In the genomic region with DNA sequence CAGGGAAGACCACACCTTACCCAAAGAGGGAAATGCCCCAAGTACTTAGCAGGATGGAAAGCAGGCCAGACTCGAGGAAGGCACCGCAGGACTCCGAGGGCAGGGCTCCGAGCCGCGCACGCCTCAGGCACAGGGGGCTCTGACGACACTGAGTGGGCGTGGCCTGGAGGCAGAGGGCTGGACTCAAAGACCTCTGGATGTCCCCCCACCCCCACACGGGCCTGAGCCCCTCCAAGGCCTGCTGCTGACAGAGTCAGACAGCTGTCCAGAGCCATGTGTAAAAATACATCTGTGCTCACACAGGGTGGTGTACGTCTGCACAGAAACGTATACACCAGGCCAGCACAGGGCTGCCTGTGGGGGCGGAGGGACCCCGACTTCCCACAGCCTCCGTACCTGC, we compare ENCODE assay signal across 8 cellular contexts. TPM values are rescaled to one million over a fixed set of nuclear protein-coding genes. Genes with fewer than 3 reads are reported as not detected.
A peak's percentile ranks its signal among the peaks of the same experiment; 100 is the strongest.
DNase-seq lines count a peak whose midpoint lies in the region; ATAC-seq and TF ChIP-seq lines count a peak whose summit lies in the region.

No MANE protein-coding gene starts in this region.

- in situ Hi-C loops in brain microvascular endothelial cell (cut with HindIII; ENCODE audit: low pct_ligation_motif_present, low sequenced_read_pairs), result no loop called here

- H3K27ac ChIP-seq in Peyer's patch, result peak overlapping the region in 1 of 4 donors; percentile 35
- no peak overlapping the region for H3K27ac ChIP-seq in brain microvascular endothelial cell

- DNase-seq in DMS 273 (lab: John Stamatoyannopoulos, UW; ENCODE audit: unreplicated experiment) (peak; percentile 73), DMS 273 treated with DMSO at 0.1 percent for 48 hours (lab: John Stamatoyannopoulos, UW) (no peak), Peyer's patch (peak in 2 of 3 donors; percentile 41 to 72), brain microvascular endothelial cell (peak; percentile 55), iris pigment epithelial cell (ENCODE audit: low read depth) (peak; percentile 76), NCI-H146 treated with DMSO at 0.1 percent for 48 hours (lab: John Stamatoyannopoulos, UW; ENCODE audit: unreplicated experiment) (no peak)
- DNase-seq in stimulated activated CD4-positive, alpha-beta T cell treated with anti-CD3 and anti-CD28 coated beads, Interleukin-4, amount 100 ng/mL, for 4 hours, result peak; percentile 20 to 41

- H3K4me1 ChIP-seq in Peyer's patch, result peaks cover 0 to 54% (median 22%) of the 10 kb centered on the region in 4 donors

- no peaks in the 10 kb centered on the region for H3K27me3 ChIP-seq in Peyer's patch
- H3K27me3 ChIP-seq in brain microvascular endothelial cell (replicated peaks), result no peaks in the 10 kb centered on the region

- TF ChIP-seq CTCF in Peyer's patch (IDR thresholded peaks at IDR 0.05) (no peak), brain microvascular endothelial cell (IDR thresholded peaks at IDR 0.05; ENCODE audit: low read depth, low read length, missing control alignments) (no peak)

- no peaks in the 10 kb centered on the region for H3K9me3 ChIP-seq in Peyer's patch

- peaks cover 0 to 35% (median 0%) of the 10 kb centered on the region in 3 donors for H3K36me3 ChIP-seq in Peyer's patch
- H3K36me3 ChIP-seq in brain microvascular endothelial cell (replicated peaks), result peaks cover 11% of the 10 kb centered on the region

- H3K4me3 ChIP-seq in Peyer's patch (peak overlapping the region; percentile 69 to 96 (median 84)), brain microvascular endothelial cell (ENCODE audit: low read depth, low read length) (peak overlapping the region; percentile 74)

- TF ChIP-seq POLR2A in Peyer's patch (IDR thresholded peaks at IDR 0.05), result no peak

- ATAC-seq in GM19328 (IDR thresholded peaks at IDR 0.05; ENCODE audit: unreplicated experiment), result no peak

RNA-seq across cellular contexts. Expression of gene AKT1, which starts 1.4 kb away (rescaled TPM):
- 100 to 1,000 TPM in 2 of 4 donors, 10 to 100 TPM in 2; 85.6 to 259 (median 111) TPM for total RNA-seq in Peyer's patch

RNA-seq across cellular contexts. Expression of gene ZBTB42, which starts 6.8 kb away (rescaled TPM):
- 10 to 100 TPM in 2 of 4 donors, 1 to 10 TPM in 2; 2.5 to 14.7 (median 10.9) TPM for total RNA-seq in Peyer's patch

RNA-seq across cellular contexts. Expression of gene SIVA1, which starts 41.2 kb away (rescaled TPM):
- total RNA-seq in Peyer's patch, result 100 to 1,000 TPM in 3 of 4 donors, 10 to 100 TPM in 1; 64.6 to 144 (median 115) TPM

Comparison
In these comparisons a context has a peak if more than half of its experiments do, and no peak if none do; other contexts are left out.
1. DNase-seq: peak in DMS 273 (single experiment), Peyer's patch (2 of 3), brain microvascular endothelial cell (single experiment), iris pigment epithelial cell (single experiment) and stimulated activated CD4-positive, alpha-beta T cell treated with anti-CD3 and anti-CD28 coated beads, Interleukin-4, amount 100 ng/mL, for 4 hours (2 of 2); none in DMS 273 treated with DMSO at 0.1 percent for 48 hours (single experiment) and NCI-H146 treated with DMSO at 0.1 percent for 48 hours (single experiment).